6 cellular contexts compared by ENCODE assay signal in the genomic region with DNA sequence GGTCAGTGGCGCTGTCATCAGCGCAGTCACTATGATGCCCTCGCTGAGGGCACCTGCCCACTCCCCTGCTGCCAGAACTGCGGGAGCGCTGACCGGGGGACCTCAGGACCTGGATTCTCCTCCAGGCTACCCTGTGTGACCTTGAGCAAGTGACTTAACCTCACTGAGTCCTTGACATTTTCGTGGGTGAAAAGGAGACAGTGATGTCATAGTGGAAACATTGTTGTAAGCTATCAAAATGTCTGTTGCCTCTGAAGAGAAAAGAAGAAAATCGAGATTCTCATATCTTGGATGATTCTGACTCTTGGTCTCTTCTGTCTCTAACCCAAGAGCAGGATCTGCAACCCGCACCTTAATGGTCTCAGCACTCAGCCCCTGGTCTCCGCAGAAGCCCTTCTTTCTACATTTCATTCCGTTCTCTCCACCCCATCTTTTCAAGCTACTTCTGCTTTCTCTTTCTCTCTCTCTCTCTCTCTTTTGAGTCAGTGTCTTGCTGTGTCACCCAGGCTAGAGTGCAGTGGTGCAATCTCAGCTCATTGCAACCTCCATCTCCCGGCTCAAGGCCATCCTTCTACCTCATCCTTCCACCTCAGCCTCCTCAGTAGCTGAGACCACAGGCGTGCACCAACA. TPM values are rescaled to one million over a fixed set of nuclear protein-coding genes. Genes with fewer than 3 reads are reported as not detected.
A peak's percentile ranks its signal among the peaks of the same experiment; 100 is the strongest.
DNase-seq lines count a peak whose midpoint lies in the region; ATAC-seq, FAIRE-seq and TF ChIP-seq lines count a peak whose summit lies in the region.

No MANE protein-coding gene starts in this region.

- H3K4me1 ChIP-seq in Karpas-422 (ENCODE audit: low read length) (peaks cover 48% of the 10 kb centered on the region), K562 (replicated peaks in 1 of 2; ENCODE audit: control insufficient read depth in 2 of 2, insufficient read depth in 2 of 2, low read length in 2 of 2) (peaks cover 13 to 40% of the 10 kb centered on the region in 2 experiments; a peak in 4 of 5 replicates)

- H3K4me2 ChIP-seq in Karpas-422 (ENCODE audit: low read depth, low read length, poor library complexity, severe bottlenecking): peak overlapping the region; percentile 88
- H3K4me2 ChIP-seq in K562 (ENCODE audit: insufficient read depth, low read length): peak overlapping the region; percentile 82
- H3K4me2 ChIP-seq in neural cell (ENCODE audit: low read length): no peak overlapping the region

- H3K27ac ChIP-seq in Karpas-422 (ENCODE audit: low read length) (no peak overlapping the region), K562 (ENCODE audit: extremely low read depth, low read depth, low read length) (no peak overlapping the region), neural cell (ENCODE audit: low read length) (no peak overlapping the region)

- no peaks in the 10 kb centered on the region for H3K9me1 ChIP-seq in K562 (ENCODE audit: control insufficient read depth, insufficient read depth, low read length)

- peak; percentile 58 for DNase-seq in Karpas-422
- DNase-seq in K562 (ENCODE audit: extremely low read depth in 1 of 4, low spot score in 3 of 4): no peak
- DNase-seq in NCI-H1417 treated with DMSO at 0.1 percent for 48 hours (lab: John Stamatoyannopoulos, UW): no peak
- no peak for DNase-seq in globus pallidus (ENCODE audit: low spot score)

- POLR2A ChIA-PET in K562 (lab: Yijun Ruan, JAX): interaction anchor here (0.7 to 2.0 kb wide), 8 partner anchors 9 to 112 kb away, joined by 3 to 8 read pairs (median 4); a partner anchor contains a TSS

- H3K9me3 ChIP-seq in Karpas-422 (ENCODE audit: low read length): no peaks in the 10 kb centered on the region
- no peaks in the 10 kb centered on the region for H3K9me3 ChIP-seq in K562 (replicated peaks; ENCODE audit: control insufficient read depth, insufficient read depth, low read depth, low read length)
- no peaks in the 10 kb centered on the region for H3K9me3 ChIP-seq in neural cell (ENCODE audit: low read length)

- H3K9ac ChIP-seq in Karpas-422 (ENCODE audit: low read length) (peak overlapping the region; percentile 83), K562 (ENCODE audit: insufficient read depth in 1 of 2, low read depth in 2 of 2, low read length in 2 of 2) (peak overlapping the region; percentile 71 to 92; a peak in 3 of 4 replicates), neural cell (ENCODE audit: low read length) (peak overlapping the region; percentile 49)

- H4K20me1 ChIP-seq in Karpas-422 (ENCODE audit: insufficient read depth, low read depth, low read length) (peaks cover 23% of the 10 kb centered on the region; the same call in 1 of the 2 replicates), K562 (replicated peaks; ENCODE audit: control insufficient read depth, insufficient read depth, low read length) (0 out of 2 replicates have a peak, but pooled peaks cover 2% of the 10 kb centered on the region), neural cell (ENCODE audit: insufficient read depth) (no peaks in the 10 kb centered on the region)

- H3K27me3 ChIP-seq in Karpas-422 (ENCODE audit: low read length) (no peaks in the 10 kb centered on the region), K562 (ENCODE audit: control insufficient read depth in 2 of 2, insufficient read depth in 2 of 2, low read length in 2 of 2) (0 out of 5 replicates have a peak, but pooled peaks cover 0 to 4% of the 10 kb centered on the region in 2 experiments), neural cell (ENCODE audit: insufficient read depth, low read depth, low read length) (peaks cover 75% of the 10 kb centered on the region)

- 6% methylated on average over 9 of the region's 13 CpGs for WGBS in K562 (ENCODE audit: insufficient coverage, low coverage, missing lambda C conversion rate)

- peak overlapping the region; percentile 92 for H3K4me3 ChIP-seq in Karpas-422 (ENCODE audit: low read length)
- H3K4me3 ChIP-seq in K562: peak overlapping the region; percentile 58
- H3K4me3 ChIP-seq in neural cell (ENCODE audit: low read length): peak overlapping the region; percentile 80

- no peak for TF ChIP-seq POLR2A in K562 (conservative IDR thresholded peaks at IDR 0.05)

- no peaks in the 10 kb centered on the region for H3K9me2 ChIP-seq in Karpas-422 (replicated peaks; ENCODE audit: insufficient read depth, low read length)
- no peaks in the 10 kb centered on the region for H3K9me2 ChIP-seq in neural cell (ENCODE audit: insufficient read depth, low read length)

- TF ChIP-seq CTCF in K562 (IDR thresholded peaks at IDR 0.05 in 2 of 3, conservative IDR thresholded peaks at IDR 0.05 in 1 of 3; ENCODE audit: insufficient read depth in 2 of 3, low read depth in 1 of 3, low read length in 3 of 3): no peak
- no peak for TF ChIP-seq CTCF in neural cell (IDR thresholded peaks at IDR 0.05; ENCODE audit: poor library complexity, severe bottlenecking)

- no TSS peak for BruUV-seq in K562 (replicated peaks; lab: Mats Ljungman, UMichigan)

- H3K36me3 ChIP-seq in Karpas-422 (ENCODE audit: insufficient read depth, low read length): no peaks in the 10 kb centered on the region; the same call in 1 of the 2 replicates
- peaks cover 24% of the 10 kb centered on the region; the same call in 2 of the 3 replicates for H3K36me3 ChIP-seq in K562 (ENCODE audit: control insufficient read depth, insufficient read depth, low read length)
- no peaks in the 10 kb centered on the region for H3K36me3 ChIP-seq in neural cell (ENCODE audit: insufficient read depth, low read length)

- CTCF ChIA-PET in K562 (lab: Yijun Ruan, JAX; ENCODE audit: low intra/inter-chr PET ratio): interaction anchor here (0.8 kb wide), 1 partner anchor 40 kb away, joined by 5 read pairs; no protein-coding TSS in a partner anchor

- in situ Hi-C loops in K562 (cut with MboI): no loop called here

- H2AFZ ChIP-seq in Karpas-422 (ENCODE audit: low read length): no peak overlapping the region
- peak overlapping the region; percentile 88 for H2AFZ ChIP-seq in K562 (ENCODE audit: low read depth, low read length)
- H2AFZ ChIP-seq in neural cell (ENCODE audit: low read depth, low read length): no peak overlapping the region

- ATAC-seq in GM19395 (IDR thresholded peaks at IDR 0.05; ENCODE audit: unreplicated experiment): peak; percentile 35
- ATAC-seq in K562: no peak

- intact Hi-C loops in K562 (cut with micrococcal nuclease): no loop called here

- H3K79me2 ChIP-seq in Karpas-422 (ENCODE audit: low read length) (peaks cover 30% of the 10 kb centered on the region), K562 (ENCODE audit: control insufficient read depth, insufficient read depth, low read length) (peaks cover 24% of the 10 kb centered on the region), neural cell (replicated peaks; ENCODE audit: insufficient read depth, low read length) (no peaks in the 10 kb centered on the region)

- no peak for FAIRE-seq in K562 (lab: Jason Lieb, UNC)

- H3F3A ChIP-seq in neural cell (ENCODE audit: insufficient read depth, low read length, poor library complexity, severe bottlenecking): no peaks in the 10 kb centered on the region

- TF ChIP-seq EP300 in K562 (IDR thresholded peaks at IDR 0.05; ENCODE audit: low read length): no peak
- TF ChIP-seq EP300 in neural cell (conservative IDR thresholded peaks at IDR 0.05; ENCODE audit: poor library complexity, severe bottlenecking): no peak

- TF ChIP-seq RAD21 in K562 (CRISPR knock-in tag; conservative IDR thresholded peaks at IDR 0.05 in 1 of 2, IDR thresholded peaks at IDR 0.05 in 1 of 2) (no peak), neural cell (conservative IDR thresholded peaks at IDR 0.05) (no peak)

RNA-seq across cellular contexts. Expression of a gene that starts 1.0 kb away (rescaled TPM):
- 32.6 and 61.8 TPM in 2 replicates for total RNA-seq in Karpas-422 (2014; rRNA removed; shearing (Covaris generic); ENCODE audit: low replicate concordance)
- total RNA-seq in K562 (2011; cell fraction: chromatin; rRNA removed; ENCODE audit: low replicate concordance): 31.2 and 48.4 TPM in 2 replicates
- total RNA-seq in K562 (2011; cell fraction: nucleolus; rRNA removed): 21.7 and 30.7 TPM in 2 replicates
- total RNA-seq in K562 (2011; cell fraction: nucleoplasm; rRNA removed): 25.6 and 26.8 TPM in 2 replicates
- total RNA-seq in K562 (2014; rRNA removed): 32.8 and 47.0 TPM in 2 replicates
- 30.0 and 32.1 TPM in 2 replicates for total RNA-seq in K562 (2014; rRNA removed; fragmentation: Illumina TruSeq; extraction: Trizol)
- total RNA-seq in K562 (2015; rRNA removed; fragmentation: Illumina TruSeq; extraction: Trizol): 25.1 and 26.9 TPM in 2 replicates
- total RNA-seq in K562 (2021): 52.4 and 57.6 TPM in 2 replicates
- polyA plus RNA-seq in K562 (2011; rRNA removed): 48.6 and 71.9 TPM in 2 replicates
- 91.8 and 167 TPM in 2 replicates for polyA plus RNA-seq in K562 (2011; cell fraction: cytosol; rRNA removed)
- 89.0 and 90.1 TPM in 2 replicates for polyA plus RNA-seq in K562 (2011; cell fraction: nucleus; rRNA removed)
- polyA plus RNA-seq in K562 (2012): 60.3 and 69.5 TPM in 2 replicates
- 126 and 174 TPM in 2 replicates for polyA plus RNA-seq in K562 (2014; fragmentation: Illumina TruSeq; extraction: Trizol)
- 10 to 100 TPM; 31.5 to 60.0 TPM for polyA plus RNA-seq in K562 (2014; fragmentation: Nextera tagmentation; extraction: Ambion mirVana)
- 42.4 and 48.9 TPM in 2 replicates for polyA plus RNA-seq in K562 (2014; rRNA removed)
- polyA minus RNA-seq in K562 (2011; rRNA and poly(A)+ RNA removed): 19.6 and 23.6 TPM in 2 replicates
- polyA minus RNA-seq in K562 (2011; cell fraction: cytosol; rRNA and poly(A)+ RNA removed): 25.1 and 27.8 TPM in 2 replicates
- 12.7 and 18.3 TPM in 2 replicates for polyA minus RNA-seq in K562 (2011; cell fraction: nucleus; rRNA and poly(A)+ RNA removed)
- polyA plus RNA-seq in neural cell: 0.82 TPM in 1 of 2 replicates, not detected in the other
- not detected in 2 replicates for polyA minus RNA-seq in neural cell

RNA-seq across cellular contexts. Expression of a gene that starts 1.7 kb away (rescaled TPM):
- not detected in 2 replicates for total RNA-seq in Karpas-422 (2014; rRNA removed; shearing (Covaris generic); ENCODE audit: low replicate concordance)
- not detected in 2 replicates for total RNA-seq in K562 (2011; cell fraction: chromatin; rRNA removed; ENCODE audit: low replicate concordance)
- total RNA-seq in K562 (2011; cell fraction: nucleolus; rRNA removed): not detected in 2 replicates
- total RNA-seq in K562 (2011; cell fraction: nucleoplasm; rRNA removed): not detected in 2 replicates
- total RNA-seq in K562 (2014; rRNA removed) (not detected in 2 replicates), K562 (2014; rRNA removed; fragmentation: Illumina TruSeq; extraction: Trizol) (not detected in 2 replicates), K562 (2015; rRNA removed; fragmentation: Illumina TruSeq; extraction: Trizol) (not detected in 2 replicates), K562 (2021) (not detected in 2 replicates)
- polyA plus RNA-seq in K562 (2011; rRNA removed) (not detected in 2 replicates), K562 (2014; fragmentation: Illumina TruSeq; extraction: Trizol) (not detected in 2 replicates), K562 (2014; fragmentation: Nextera tagmentation; extraction: Ambion mirVana) (under 1 TPM in 1 of 2 experiments, not detected in 1; 0.04 TPM), K562 (2014; rRNA removed) (not detected in 2 replicates), neural cell (not detected in 2 replicates)
- not detected in 2 replicates for polyA plus RNA-seq in K562 (2011; cell fraction: cytosol; rRNA removed)
- polyA plus RNA-seq in K562 (2011; cell fraction: nucleus; rRNA removed): not detected in 2 replicates
- 0.05 TPM in 1 of 2 replicates, not detected in the other for polyA plus RNA-seq in K562 (2012)
- not detected in 2 replicates for polyA minus RNA-seq in K562 (2011; rRNA and poly(A)+ RNA removed)
- polyA minus RNA-seq in K562 (2011; cell fraction: cytosol; rRNA and poly(A)+ RNA removed): not detected in 2 replicates
- polyA minus RNA-seq in K562 (2011; cell fraction: nucleus; rRNA and poly(A)+ RNA removed): not detected in 2 replicates
- not detected in 2 replicates for polyA minus RNA-seq in neural cell

RNA-seq across cellular contexts. Expression of a gene that starts 9.4 kb away (rescaled TPM):
- total RNA-seq in Karpas-422 (2014; rRNA removed; shearing (Covaris generic); ENCODE audit: low replicate concordance): 22.8 and 30.7 TPM in 2 replicates
- 42.8 and 94.2 TPM in 2 replicates for total RNA-seq in K562 (2011; cell fraction: chromatin; rRNA removed; ENCODE audit: low replicate concordance)
- 52.6 and 59.7 TPM in 2 replicates for total RNA-seq in K562 (2011; cell fraction: nucleolus; rRNA removed)
- 43.8 and 46.6 TPM in 2 replicates for total RNA-seq in K562 (2011; cell fraction: nucleoplasm; rRNA removed)
- total RNA-seq in K562 (2014; rRNA removed) (5.4 and 9.9 TPM in 2 replicates), K562 (2014; rRNA removed; fragmentation: Illumina TruSeq; extraction: Trizol) (13.1 and 17.8 TPM in 2 replicates), K562 (2015; rRNA removed; fragmentation: Illumina TruSeq; extraction: Trizol) (16.4 and 16.9 TPM in 2 replicates), K562 (2021) (18.2 and 19.8 TPM in 2 replicates)
- polyA plus RNA-seq in K562 (2011; rRNA removed) (34.6 and 41.4 TPM in 2 replicates), K562 (2014; fragmentation: Illumina TruSeq; extraction: Trizol) (33.8 and 36.2 TPM in 2 replicates), K562 (2014; fragmentation: Nextera tagmentation; extraction: Ambion mirVana) (10 to 100 TPM in 1 of 2 experiments, 1 to 10 TPM in 1; 5.6 to 12.9 TPM), K562 (2014; rRNA removed) (21.0 and 24.6 TPM in 2 replicates), neural cell (64.9 and 96.5 TPM in 2 replicates)
- 57.6 and 64.0 TPM in 2 replicates for polyA plus RNA-seq in K562 (2011; cell fraction: cytosol; rRNA removed)
- polyA plus RNA-seq in K562 (2011; cell fraction: nucleus; rRNA removed): 72.9 and 74.0 TPM in 2 replicates
- 17.4 and 29.3 TPM in 2 replicates for polyA plus RNA-seq in K562 (2012)
- polyA minus RNA-seq in K562 (2011; rRNA and poly(A)+ RNA removed): 26.1 and 28.4 TPM in 2 replicates
- polyA minus RNA-seq in K562 (2011; cell fraction: cytosol; rRNA and poly(A)+ RNA removed): 12.9 and 18.8 TPM in 2 replicates
- polyA minus RNA-seq in K562 (2011; cell fraction: nucleus; rRNA and poly(A)+ RNA removed): 40.4 and 52.2 TPM in 2 replicates
- polyA minus RNA-seq in neural cell: 20.7 and 20.8 TPM in 2 replicates

RNA-seq across cellular contexts. Expression of a gene that starts 9.5 kb away (rescaled TPM):
- total RNA-seq in Karpas-422 (2014; rRNA removed; shearing (Covaris generic); ENCODE audit: low replicate concordance): 4.3 and 6.4 TPM in 2 replicates
- 9.2 and 12.3 TPM in 2 replicates for total RNA-seq in K562 (2011; cell fraction: chromatin; rRNA removed; ENCODE audit: low replicate concordance)
- 6.4 and 8.3 TPM in 2 replicates for total RNA-seq in K562 (2011; cell fraction: nucleolus; rRNA removed)
- 4.4 and 8.7 TPM in 2 replicates for total RNA-seq in K562 (2011; cell fraction: nucleoplasm; rRNA removed)
- 2.2 and 3.4 TPM in 2 replicates for total RNA-seq in K562 (2014; rRNA removed)
- total RNA-seq in K562 (2014; rRNA removed; fragmentation: Illumina TruSeq; extraction: Trizol): 2.5 and 2.6 TPM in 2 replicates
- 2.2 and 3.2 TPM in 2 replicates for total RNA-seq in K562 (2015; rRNA removed; fragmentation: Illumina TruSeq; extraction: Trizol)
- total RNA-seq in K562 (2021): 2.7 and 3.6 TPM in 2 replicates
- 1.8 and 2.9 TPM in 2 replicates for polyA plus RNA-seq in K562 (2011; rRNA removed)
- polyA plus RNA-seq in K562 (2011; cell fraction: cytosol; rRNA removed): 1.9 and 2.5 TPM in 2 replicates
- 4.8 and 4.9 TPM in 2 replicates for polyA plus RNA-seq in K562 (2011; cell fraction: nucleus; rRNA removed)
- 2.2 and 4.1 TPM in 2 replicates for polyA plus RNA-seq in K562 (2012)
- 2.8 and 4.0 TPM in 2 replicates for polyA plus RNA-seq in K562 (2014; fragmentation: Illumina TruSeq; extraction: Trizol)
- under 1 TPM; 0.42 to 0.59 TPM for polyA plus RNA-seq in K562 (2014; fragmentation: Nextera tagmentation; extraction: Ambion mirVana)
- polyA plus RNA-seq in K562 (2014; rRNA removed): 2.8 and 4.4 TPM in 2 replicates
- 1.8 and 2.1 TPM in 2 replicates for polyA minus RNA-seq in K562 (2011; rRNA and poly(A)+ RNA removed)
- polyA minus RNA-seq in K562 (2011; cell fraction: cytosol; rRNA and poly(A)+ RNA removed): 0.95 and 1.4 TPM in 2 replicates
- 2.7 and 3.6 TPM in 2 replicates for polyA minus RNA-seq in K562 (2011; cell fraction: nucleus; rRNA and poly(A)+ RNA removed)
- 8.0 and 12.9 TPM in 2 replicates for polyA plus RNA-seq in neural cell
- polyA minus RNA-seq in neural cell: 5.1 and 5.8 TPM in 2 replicates

RNA-seq across cellular contexts. Expression of a gene that starts 24.5 kb away (rescaled TPM):
- 30.9 and 55.8 TPM in 2 replicates for total RNA-seq in Karpas-422 (2014; rRNA removed; shearing (Covaris generic); ENCODE audit: low replicate concordance)
- total RNA-seq in K562 (2011; cell fraction: chromatin; rRNA removed; ENCODE audit: low replicate concordance): 11.1 and 15.9 TPM in 2 replicates
- 9.1 and 10.3 TPM in 2 replicates for total RNA-seq in K562 (2011; cell fraction: nucleolus; rRNA removed)
- total RNA-seq in K562 (2011; cell fraction: nucleoplasm; rRNA removed): 7.7 and 9.6 TPM in 2 replicates
- 1.6 and 1.7 TPM in 2 replicates for total RNA-seq in K562 (2014; rRNA removed)
- total RNA-seq in K562 (2014; rRNA removed; fragmentation: Illumina TruSeq; extraction: Trizol): 0.99 and 1.1 TPM in 2 replicates
- 1.7 and 2.1 TPM in 2 replicates for total RNA-seq in K562 (2015; rRNA removed; fragmentation: Illumina TruSeq; extraction: Trizol)
- total RNA-seq in K562 (2021): 2.5 and 2.8 TPM in 2 replicates
- 2.6 and 8.2 TPM in 2 replicates for polyA plus RNA-seq in K562 (2011; rRNA removed)
- 3.7 and 7.3 TPM in 2 replicates for polyA plus RNA-seq in K562 (2011; cell fraction: cytosol; rRNA removed)
- 9.3 and 20.5 TPM in 2 replicates for polyA plus RNA-seq in K562 (2011; cell fraction: nucleus; rRNA removed)
- 5.0 and 8.5 TPM in 2 replicates for polyA plus RNA-seq in K562 (2012)
- polyA plus RNA-seq in K562 (2014; fragmentation: Illumina TruSeq; extraction: Trizol): 1.8 and 2.2 TPM in 2 replicates
- under 1 TPM in 1 of 2 experiments, not detected in 1; 0.08 TPM for polyA plus RNA-seq in K562 (2014; fragmentation: Nextera tagmentation; extraction: Ambion mirVana)
- 3.0 and 3.9 TPM in 2 replicates for polyA plus RNA-seq in K562 (2014; rRNA removed)
- 2.0 and 4.1 TPM in 2 replicates for polyA minus RNA-seq in K562 (2011; rRNA and poly(A)+ RNA removed)
- polyA minus RNA-seq in K562 (2011; cell fraction: cytosol; rRNA and poly(A)+ RNA removed): 3.9 and 4.7 TPM in 2 replicates
- polyA minus RNA-seq in K562 (2011; cell fraction: nucleus; rRNA and poly(A)+ RNA removed): 3.4 and 10.0 TPM in 2 replicates
- 145 and 172 TPM in 2 replicates for polyA plus RNA-seq in neural cell
- polyA minus RNA-seq in neural cell: 54.8 and 57.6 TPM in 2 replicates
